ENCODE assay signal across 1 cellular context in genomic region chr5:81971694-81972495, GRCh38.
TF ChIP-seq lines count a peak whose summit lies in the region.

ATG10 (plus strand) TSS chr5:81972023; CDS start chr5:81987571, 15,548 bp downstream.

TF ChIP-seq in K562, 482 proteins besides CTCF, POLR2A, EP300 and RAD21 (continued from another document and continues in another):
- no peak; the same call in 1 of the 2 replicates for TF ChIP-seq ZBTB40 (IDR thresholded peaks at IDR 0.05)
- TF ChIP-seq ZBTB40 (CRISPR knock-in tag; IDR thresholded peaks at IDR 0.05) = no peak
- TF ChIP-seq YBX1 (IDR thresholded peaks at IDR 0.05) = no peak
- TF ChIP-seq SRSF7 (optimal IDR thresholded peaks at IDR 0.05; ENCODE audit: low read depth, low read length) = no peak
- no peak for TF ChIP-seq BRF2 (IDR thresholded peaks at IDR 0.05; ENCODE audit: borderline replicate concordance, insufficient read depth, insufficient read length)
- no peak for TF ChIP-seq FOXM1 (IDR thresholded peaks at IDR 0.05; ENCODE audit: low read depth)
- peak; percentile 80; the same call in 1 of the 2 replicates for TF ChIP-seq FOXM1 (CRISPR knock-in tag; IDR thresholded peaks at IDR 0.05; ENCODE audit: low read depth)
- TF ChIP-seq NR2C1 (IDR thresholded peaks at IDR 0.05) = peak; percentile 86
- peak; percentile 89 for TF ChIP-seq NR2C1 (tag; IDR thresholded peaks at IDR 0.05)
- TF ChIP-seq MXD1 (CRISPR knock-in tag; IDR thresholded peaks at IDR 0.05; ENCODE audit: borderline replicate concordance, poor library complexity, severe bottlenecking) = no peak
- no peak for TF ChIP-seq PBX2 (CRISPR knock-in tag; IDR thresholded peaks at IDR 0.05; ENCODE audit: low read depth)
- no peak for TF ChIP-seq PBX2 (tag; conservative IDR thresholded peaks at IDR 0.05; ENCODE audit: low read depth)
- no peak for TF ChIP-seq MIER1 (IDR thresholded peaks at IDR 0.05; ENCODE audit: low read depth)
- no peak for TF ChIP-seq ZNF41 (CRISPR knock-in tag; conservative IDR thresholded peaks at IDR 0.05)
- peak; percentile 61; the same call in 1 of the 2 replicates for TF ChIP-seq POLR2H (tag; IDR thresholded peaks at IDR 0.05; ENCODE audit: low read depth)
- TF ChIP-seq ZSCAN32 (CRISPR knock-in tag; IDR thresholded peaks at IDR 0.05) = no peak
- no peak for TF ChIP-seq TEAD4 (IDR thresholded peaks at IDR 0.05; ENCODE audit: low read length)
- TF ChIP-seq TEAD4 (CRISPR knock-in tag; IDR thresholded peaks at IDR 0.05; ENCODE audit: borderline replicate concordance) = peak; percentile 85; the same call in 1 of the 2 replicates
- TF ChIP-seq ZNF780A (CRISPR knock-in tag; IDR thresholded peaks at IDR 0.05) = no peak
- no peak for TF ChIP-seq BRCA1 (IDR thresholded peaks at IDR 0.05)
- no peak for TF ChIP-seq BRCA1 (CRISPR knock-in tag; IDR thresholded peaks at IDR 0.05)
- TF ChIP-seq ZNF655 (CRISPR knock-in tag; IDR thresholded peaks at IDR 0.05) = no peak
- no peak for TF ChIP-seq SFPQ (IDR thresholded peaks at IDR 0.05; ENCODE audit: low read depth, low read length)
- TF ChIP-seq ZNF589 (CRISPR knock-in tag; IDR thresholded peaks at IDR 0.05; ENCODE audit: low read depth) = no peak; the same call in 1 of the 2 replicates
- TF ChIP-seq SLC30A9 (CRISPR knock-in tag; IDR thresholded peaks at IDR 0.05) = no peak
- TF ChIP-seq CLOCK (CRISPR knock-in tag; IDR thresholded peaks at IDR 0.05; ENCODE audit: borderline replicate concordance) = no peak
- no peak for TF ChIP-seq RUNX1 (IDR thresholded peaks at IDR 0.05; ENCODE audit: low read depth)
- peak; percentile 85; the same call in 1 of the 2 replicates for TF ChIP-seq ZBTB9 (CRISPR knock-in tag; IDR thresholded peaks at IDR 0.05)
- TF ChIP-seq ARHGAP35 (IDR thresholded peaks at IDR 0.05; ENCODE audit: partially characterized antibody) = no peak
- no peak for TF ChIP-seq ZNF398 (CRISPR knock-in tag; IDR thresholded peaks at IDR 0.05)
- no peak for TF ChIP-seq NFIX (CRISPR knock-in tag; IDR thresholded peaks at IDR 0.05; ENCODE audit: low read depth)
- no peak for TF ChIP-seq NCOA6 (IDR thresholded peaks at IDR 0.05)
- TF ChIP-seq ZFP30 (CRISPR knock-in tag; IDR thresholded peaks at IDR 0.05; ENCODE audit: borderline replicate concordance) = no peak
